ENCODE assay signal across 9 cellular contexts in the genomic region with DNA sequence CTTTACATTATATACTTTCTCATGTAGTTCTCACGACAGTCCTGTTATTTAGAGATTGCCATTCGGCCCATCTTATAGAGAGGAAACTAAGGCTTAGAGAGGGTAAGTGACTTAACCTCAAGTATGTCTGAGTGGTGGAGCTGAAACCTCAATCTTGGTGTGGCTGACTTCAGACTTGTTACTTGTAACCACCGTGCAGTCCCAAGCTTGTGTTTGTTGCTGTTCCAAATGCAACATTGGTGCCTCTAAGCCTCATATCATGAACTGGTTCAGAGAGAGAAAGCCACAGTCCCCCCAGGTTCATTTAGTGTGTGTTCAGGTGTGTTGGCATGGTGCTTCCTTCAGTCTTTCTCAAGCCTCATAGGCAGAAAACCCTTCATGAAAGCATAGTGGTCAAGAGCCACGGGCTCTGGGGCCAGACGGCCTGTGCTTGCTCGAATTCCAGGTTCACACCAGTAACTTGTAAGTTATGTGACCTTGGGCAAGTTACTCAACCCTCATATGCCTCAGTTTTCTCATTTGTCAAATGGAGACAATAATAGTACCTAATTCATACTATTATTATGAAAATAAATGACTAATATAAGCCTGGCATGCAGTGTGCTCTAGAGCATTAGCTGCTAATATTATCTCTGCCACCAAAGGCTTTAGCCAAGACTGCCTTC. TPM values are rescaled to one million over a fixed set of nuclear protein-coding genes. Genes with fewer than 3 reads are reported as not detected.
DNase-seq lines count a peak whose midpoint lies in the region; ATAC-seq and TF ChIP-seq lines count a peak whose summit lies in the region.
"Had no signal": no experiment of that assay in that cellular context is flagged by ENCODE, and none has a peak within 500 bp of the region (broad histone marks: within the 10 kb centered on the region; RNA-seq: fewer than 3 reads in every experiment).

No MANE protein-coding gene starts in this region.

- ATAC-seq in GM21381 (IDR thresholded peaks at IDR 0.05; ENCODE audit: unreplicated experiment) = peak; percentile 80
- peak; percentile 68 for ATAC-seq in HG03457 (IDR thresholded peaks at IDR 0.05; ENCODE audit: unreplicated experiment)
- no peak for ATAC-seq in GM18873 (IDR thresholded peaks at IDR 0.05; ENCODE audit: low FRiP score, unreplicated experiment)
- no peak for ATAC-seq in HG02840 (IDR thresholded peaks at IDR 0.05; ENCODE audit: low FRiP score, unreplicated experiment)

- TF ChIP-seq CTCF in GM12865 (IDR thresholded peaks at IDR 0.05; ENCODE audit: insufficient read depth, low read depth, low read length, missing control alignments) = no peak
- TF ChIP-seq CTCF in choroid plexus epithelial cell (conservative IDR thresholded peaks at IDR 0.05; ENCODE audit: low read depth, low read length) = no peak

- H3K36me3 ChIP-seq in MG63 = no peaks in the 10 kb centered on the region

- H3K9me3 ChIP-seq in MG63 = no peaks in the 10 kb centered on the region

- DNase-seq in GM12865 (ENCODE audit: low read depth) (peak; percentile 99), choroid plexus epithelial cell (ENCODE audit: low read depth) (peak; percentile 33), pons (ENCODE audit: low spot score) (no peak), MG63 (no peak)
- DNase-seq: NCI-H1417 had no signal

- no peaks in the 10 kb centered on the region for H3K27me3 ChIP-seq in MG63

- H3K4me3 ChIP-seq in GM12865 (ENCODE audit: low read depth, low read length) (no peak overlapping the region), choroid plexus epithelial cell (ENCODE audit: low read depth, low read length) (no peak overlapping the region), MG63 (no peak overlapping the region)

RNA-seq across cellular contexts. Expression of a gene that starts 39.9 kb away (rescaled TPM):
- not detected in 2 replicates for total RNA-seq in MG63 (2014; rRNA removed; shearing (Covaris generic); ENCODE audit: low replicate concordance)

Comparison
In these comparisons a context has a peak if more than half of its experiments do, and no peak if none do; other contexts are left out.
1. DNase-seq: peak in GM12865 (single experiment) and choroid plexus epithelial cell (single experiment); none in pons (single experiment) and MG63 (single experiment).
2. ATAC-seq: peak in GM21381 (single experiment) and HG03457 (single experiment); none in GM18873 (single experiment) and HG02840 (single experiment).